ENCODE assay signal across 27 cellular contexts in the genomic region with DNA sequence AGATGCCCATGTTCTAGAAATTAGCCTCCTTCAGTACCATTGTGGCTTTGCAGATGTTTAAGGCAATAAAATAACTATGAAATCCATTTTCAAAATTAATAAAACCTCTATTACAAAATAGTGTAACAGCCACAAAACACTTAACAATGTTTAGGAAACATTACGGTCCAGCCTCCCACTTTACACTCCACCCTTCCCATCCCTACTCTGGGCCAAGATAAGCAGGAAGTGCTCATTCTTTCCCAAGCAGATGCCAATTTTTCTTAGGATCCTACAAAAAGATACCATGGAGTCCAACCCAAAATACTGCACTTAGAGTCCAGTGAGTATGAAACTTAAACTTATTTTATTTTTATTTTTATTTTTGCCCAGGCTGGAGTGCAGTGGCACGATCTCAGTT.
"Had no signal": no experiment of that assay in that cellular context is flagged by ENCODE, and none has a peak within 500 bp of the region (broad histone marks: within the 10 kb centered on the region; RNA-seq: fewer than 3 reads in every experiment).

No MANE protein-coding gene starts in this region.

- H3K4me1 Mint-ChIP-seq: activated CD4-positive, alpha-beta T cell treated with anti-CD3 and anti-CD28 coated beads for 36 hours; activated T-helper 17 cell treated with anti-CD3 and anti-CD28 coated beads, Interleukin-2, amount 50 U/mL, for 72 hours had no signal

- H3K36me3 Mint-ChIP-seq: activated naive CD8-positive, alpha-beta T cell; memory B cell; natural killer cell treated with Interleukin-12 subunit alpha and Interleukin-12 subunit beta and Interleukin-15 and Interleukin-18, amount 100 ng/mL, for 72 hours had no signal

- H3K9me3 Mint-ChIP-seq: activated T-cell treated with anti-CD3 and anti-CD28 coated beads, Interleukin-2, amount 50 U/mL, for 24 hours; memory B cell; natural killer cell treated with Interleukin-12 subunit alpha and Interleukin-12 subunit beta and Interleukin-15 and Interleukin-18, amount 100 ng/mL, for 72 hours had no signal

- DNase-seq: activated CD4-positive, alpha-beta T cell treated with anti-CD3 and anti-CD28 coated beads for 36 hours; activated CD4-positive, alpha-beta T cell treated with anti-CD3 and anti-CD28 coated beads, Interleukin-2, amount 50 U/mL, for 4 hours; activated CD8-positive, alpha-beta memory T cell treated with anti-CD3 and anti-CD28 coated beads for 24 hours; activated CD8-positive, alpha-beta memory T cell treated with anti-CD3 and anti-CD28 coated beads, Interleukin-2, amount 50 U/mL, for 4 hours; activated T-cell treated with anti-CD3 and anti-CD28 coated beads, Interleukin-2, amount 50 U/mL, for 24 hours; adrenal gland; brain microvascular endothelial cell; central memory CD4-positive, alpha-beta T cell; colonic mucosa; head of caudate nucleus; hypothalamus; left ventricle myocardium superior; ovary; spleen; stimulated activated CD4-positive, alpha-beta T cell treated with anti-CD3 and anti-CD28 coated beads, Interleukin-4, amount 100 ng/mL, for 1 hour; stimulated activated naive CD4-positive, alpha-beta T cell; T-helper 1 cell; upper lobe of right lung had no signal

- H3K36me3 ChIP-seq: adrenal gland, ascending aorta, brain microvascular endothelial cell, colonic mucosa, gastroesophageal sphincter, ovary, prostate gland, spleen, upper lobe of right lung had no signal

- H3K9me3 ChIP-seq: adrenal gland, ascending aorta, colonic mucosa, gastroesophageal sphincter, ovary, prostate gland, spleen, upper lobe of right lung had no signal

- H3K27ac Mint-ChIP-seq: activated CD4-positive, alpha-beta T cell treated with anti-CD3 and anti-CD28 coated beads for 36 hours; activated naive CD8-positive, alpha-beta T cell; activated T-cell treated with anti-CD3 and anti-CD28 coated beads, Interleukin-2, amount 50 U/mL, for 24 hours; activated T-helper 17 cell treated with anti-CD3 and anti-CD28 coated beads, Interleukin-2, amount 50 U/mL, for 72 hours; memory B cell; natural killer cell treated with Interleukin-12 subunit alpha and Interleukin-12 subunit beta and Interleukin-15 and Interleukin-18, amount 100 ng/mL, for 72 hours; WTC11 had no signal

- FAIRE-seq: TTC549 had no signal

- H3K4me3 Mint-ChIP-seq: activated CD4-positive, alpha-beta T cell treated with anti-CD3 and anti-CD28 coated beads for 36 hours; activated naive CD8-positive, alpha-beta T cell; activated T-cell treated with anti-CD3 and anti-CD28 coated beads, Interleukin-2, amount 50 U/mL, for 24 hours; activated T-helper 17 cell treated with anti-CD3 and anti-CD28 coated beads, Interleukin-2, amount 50 U/mL, for 72 hours; memory B cell; natural killer cell treated with Interleukin-12 subunit alpha and Interleukin-12 subunit beta and Interleukin-15 and Interleukin-18, amount 100 ng/mL, for 72 hours; WTC11 had no signal

- H3K27ac ChIP-seq: adrenal gland, ascending aorta, brain microvascular endothelial cell, colonic mucosa, gastroesophageal sphincter, ovary, prostate gland, spleen, upper lobe of right lung had no signal

- ATAC-seq: activated CD4-positive, alpha-beta T cell treated with anti-CD3 and anti-CD28 coated beads for 36 hours; activated T-helper 17 cell treated with anti-CD3 and anti-CD28 coated beads, Interleukin-2, amount 50 U/mL, for 72 hours; gastroesophageal sphincter; left ventricle myocardium superior; natural killer cell treated with Interleukin-12 subunit alpha and Interleukin-12 subunit beta and Interleukin-15 and Interleukin-18, amount 100 ng/mL, for 72 hours; upper lobe of right lung; WTC11 had no signal

- H3K4me3 ChIP-seq: adrenal gland, ascending aorta, colonic mucosa, gastroesophageal sphincter, ovary, prostate gland, spleen, upper lobe of right lung had no signal

- H3K27me3 ChIP-seq: adrenal gland, ascending aorta, brain microvascular endothelial cell, colonic mucosa, gastroesophageal sphincter, ovary, spleen, upper lobe of right lung had no signal

- H3K4me1 ChIP-seq: ascending aorta, colonic mucosa, prostate gland had no signal
